ENCODE assay signal across 8 cellular contexts in genomic region chr3:186909078-186909853, GRCh38. TPM values are rescaled to one million over a fixed set of nuclear protein-coding genes. Genes with fewer than 3 reads are reported as not detected.
DNase-seq lines count a peak whose midpoint lies in the region; ATAC-seq and TF ChIP-seq lines count a peak whose summit lies in the region.

No MANE protein-coding gene starts in this region.

- H3K9me3 Mint-ChIP-seq in T-helper 2 cell treated with Interferon-gamma antibody and Interleukin-4, amounts not matched to agents 5 μg/mL and 100 μg/mL, for 36 hours, result peaks cover 47% of the 10 kb centered on the region
- H3K9me3 Mint-ChIP-seq in activated naive CD4-positive, alpha-beta T cell treated with anti-CD3 and anti-CD28 coated beads, Interleukin-2, amount 10 ng/mL, durations not matched to agents 7 days and 5 days, result peaks cover 55% of the 10 kb centered on the region

- H3K36me3 ChIP-seq in PC-3 (ENCODE audit: low read depth, low read length) (no peaks in the 10 kb centered on the region), osteoblast (ENCODE audit: insufficient read depth, low read length) (no peaks in the 10 kb centered on the region)

- H3K27ac ChIP-seq in PC-3 (ENCODE audit: low read length) (no peak overlapping the region), osteoblast (ENCODE audit: low read depth, low read length) (no peak overlapping the region)

- H4K20me1 ChIP-seq in PC-3 (ENCODE audit: low read length) (no peaks in the 10 kb centered on the region), osteoblast (ENCODE audit: insufficient read depth, low read length) (no peaks in the 10 kb centered on the region)

- POLR2A ChIA-PET in PC-3 (lab: Charles Lee; ENCODE audit: unreplicated experiment), result no interaction called here

- H3K4me1 Mint-ChIP-seq in T-helper 2 cell treated with Interferon-gamma antibody and Interleukin-4, amounts not matched to agents 5 μg/mL and 100 μg/mL, for 36 hours (ENCODE audit: low read depth), result peaks cover 27% of the 10 kb centered on the region
- peaks cover 49% of the 10 kb centered on the region for H3K4me1 Mint-ChIP-seq in activated naive CD4-positive, alpha-beta T cell treated with anti-CD3 and anti-CD28 coated beads, Interleukin-2, amount 10 ng/mL, durations not matched to agents 7 days and 5 days

- H3K4me1 ChIP-seq in PC-3 (ENCODE audit: insufficient read depth, low read length) (no peaks in the 10 kb centered on the region), osteoblast (ENCODE audit: insufficient read depth, low read length) (no peaks in the 10 kb centered on the region)

- H2AFZ ChIP-seq in PC-3 (ENCODE audit: low read length), result no peak overlapping the region
- no peak overlapping the region for H2AFZ ChIP-seq in osteoblast (ENCODE audit: low read length)

- H3K9ac ChIP-seq in PC-3 (ENCODE audit: low read length), result no peak overlapping the region

- no peaks in the 10 kb centered on the region for H3K27me3 ChIP-seq in PC-3 (ENCODE audit: low read length)
- no peaks in the 10 kb centered on the region for H3K27me3 ChIP-seq in osteoblast (ENCODE audit: insufficient read depth, low read length)

- H3K4me3 ChIP-seq in GM12865 (ENCODE audit: low read depth, low read length) (no peak overlapping the region), PC-3 (ENCODE audit: low read length) (no peak overlapping the region), osteoblast (ENCODE audit: insufficient read depth, low read length) (no peak overlapping the region)

- H3K27me3 Mint-ChIP-seq in T-helper 2 cell treated with Interferon-gamma antibody and Interleukin-4, amounts not matched to agents 5 μg/mL and 100 μg/mL, for 36 hours (ENCODE audit: low read depth), result no peaks in the 10 kb centered on the region
- peaks cover 11% of the 10 kb centered on the region for H3K27me3 Mint-ChIP-seq in activated naive CD4-positive, alpha-beta T cell treated with anti-CD3 and anti-CD28 coated beads, Interleukin-2, amount 10 ng/mL, durations not matched to agents 7 days and 5 days

- H3K36me3 Mint-ChIP-seq in T-helper 2 cell treated with Interferon-gamma antibody and Interleukin-4, amounts not matched to agents 5 μg/mL and 100 μg/mL, for 36 hours (ENCODE audit: low read depth), result peaks cover 51% of the 10 kb centered on the region
- H3K36me3 Mint-ChIP-seq in activated naive CD4-positive, alpha-beta T cell treated with anti-CD3 and anti-CD28 coated beads, Interleukin-2, amount 10 ng/mL, durations not matched to agents 7 days and 5 days, result peaks cover 67% of the 10 kb centered on the region

- H3K9me3 ChIP-seq in PC-3 (ENCODE audit: low read length) (no peaks in the 10 kb centered on the region), osteoblast (ENCODE audit: low read depth, low read length) (no peaks in the 10 kb centered on the region)

- no TSS peak for BruUV-seq in PC-3 (replicated peaks; lab: Mats Ljungman, UMichigan)

- intact Hi-C loops in PC-3 (cut with micrococcal nuclease), result no loop called here

- ATAC-seq in PC-3, result no peak
- ATAC-seq in GM19455 (IDR thresholded peaks at IDR 0.05; ENCODE audit: unreplicated experiment), result no peak

- H3F3A ChIP-seq in PC-3 (ENCODE audit: low read length, unreplicated experiment), result no peaks in the 10 kb centered on the region

- H3K4me2 ChIP-seq in PC-3 (ENCODE audit: low read length), result no peak overlapping the region
- H3K4me2 ChIP-seq in osteoblast (ENCODE audit: insufficient read depth, low read length), result no peak overlapping the region

- H3K27ac Mint-ChIP-seq in T-helper 2 cell treated with Interferon-gamma antibody and Interleukin-4, amounts not matched to agents 5 μg/mL and 100 μg/mL, for 36 hours, result peak overlapping the region; percentile 87
- H3K27ac Mint-ChIP-seq in activated naive CD4-positive, alpha-beta T cell treated with anti-CD3 and anti-CD28 coated beads, Interleukin-2, amount 10 ng/mL, durations not matched to agents 7 days and 5 days, result peak overlapping the region; percentile 95

- H3K4me3 Mint-ChIP-seq in T-helper 2 cell treated with Interferon-gamma antibody and Interleukin-4, amounts not matched to agents 5 μg/mL and 100 μg/mL, for 36 hours, result peak overlapping the region; percentile 67
- peak overlapping the region; percentile 47 for H3K4me3 Mint-ChIP-seq in activated naive CD4-positive, alpha-beta T cell treated with anti-CD3 and anti-CD28 coated beads, Interleukin-2, amount 10 ng/mL, durations not matched to agents 7 days and 5 days

- no peaks in the 10 kb centered on the region for H3K79me2 ChIP-seq in PC-3 (ENCODE audit: low read length)
- no peaks in the 10 kb centered on the region for H3K79me2 ChIP-seq in osteoblast (ENCODE audit: insufficient read depth, low read length)

- no peaks in the 10 kb centered on the region for H3K9me2 ChIP-seq in PC-3 (replicated peaks; ENCODE audit: low read length)

- CTCF ChIA-PET in activated naive CD4-positive, alpha-beta T cell treated with anti-CD3 and anti-CD28 coated beads, Interleukin-2, amount 10 ng/mL, durations not matched to agents 7 days and 5 days (lab: Charles Lee), result interaction anchor here (0.5 to 2.0 kb wide), 8 partner anchors 9 to 255 kb away, joined by 3 to 6 read pairs (median 3); partner anchors contain the start of gene ST6GAL1
- CTCF ChIA-PET in PC-3 (lab: Charles Lee), result no interaction called here

- DNase-seq in GM12865 (ENCODE audit: low read depth), result peak; percentile 79
- DNase-seq in T-helper 2 cell treated with Interferon-gamma antibody and Interleukin-4, amounts not matched to agents 5 μg/mL and 100 μg/mL, for 36 hours (ENCODE audit: low spot score), result peak; percentile 69
- DNase-seq in activated naive CD4-positive, alpha-beta T cell treated with anti-CD3 and anti-CD28 coated beads, Interleukin-2, amount 10 ng/mL, durations not matched to agents 7 days and 5 days, result peak; percentile 92
- peak; percentile 41 for DNase-seq in stimulated activated CD4-positive, alpha-beta T cell treated with anti-CD3 and anti-CD28 coated beads, Interleukin-2, amount 100 ng/mL, for 4 hours (ENCODE audit: low read depth)
- no peak for DNase-seq in amygdala (lab: John Stamatoyannopoulos, UW)
- DNase-seq in PC-3, result no peak
- no peak for DNase-seq in osteoblast (ENCODE audit: insufficient read length, low spot score, missing footprints)

- no peak for TF ChIP-seq CTCF in GM12865 (IDR thresholded peaks at IDR 0.05; ENCODE audit: insufficient read depth, low read depth, low read length, missing control alignments)
- TF ChIP-seq CTCF in PC-3 (conservative IDR thresholded peaks at IDR 0.05; ENCODE audit: low read depth, low read length), result no peak
- no peak for TF ChIP-seq CTCF in osteoblast (IDR thresholded peaks at IDR 0.05; ENCODE audit: extremely low read depth, low read depth, low read length)

RNA-seq across cellular contexts. Expression of gene ST6GAL1, which starts 21.1 kb away (rescaled TPM):
- total RNA-seq in PC-3 (2014; rRNA removed), result 8.6 and 9.4 TPM in 2 replicates
- 8.0 and 9.1 TPM in 2 replicates for total RNA-seq in osteoblast

Comparison
In these comparisons a context has a peak if more than half of its experiments do, and no peak if none do; other contexts are left out.
1. DNase-seq: peak in GM12865 (single experiment), T-helper 2 cell treated with Interferon-gamma antibody and Interleukin-4, amounts not matched to agents 5 μg/mL and 100 μg/mL, for 36 hours (single experiment), activated naive CD4-positive, alpha-beta T cell treated with anti-CD3 and anti-CD28 coated beads, Interleukin-2, amount 10 ng/mL, durations not matched to agents 7 days and 5 days (single experiment) and stimulated activated CD4-positive, alpha-beta T cell treated with anti-CD3 and anti-CD28 coated beads, Interleukin-2, amount 100 ng/mL, for 4 hours (single experiment); none in amygdala (0 of 56), PC-3 (single experiment) and osteoblast (single experiment).